In the genomic region with DNA sequence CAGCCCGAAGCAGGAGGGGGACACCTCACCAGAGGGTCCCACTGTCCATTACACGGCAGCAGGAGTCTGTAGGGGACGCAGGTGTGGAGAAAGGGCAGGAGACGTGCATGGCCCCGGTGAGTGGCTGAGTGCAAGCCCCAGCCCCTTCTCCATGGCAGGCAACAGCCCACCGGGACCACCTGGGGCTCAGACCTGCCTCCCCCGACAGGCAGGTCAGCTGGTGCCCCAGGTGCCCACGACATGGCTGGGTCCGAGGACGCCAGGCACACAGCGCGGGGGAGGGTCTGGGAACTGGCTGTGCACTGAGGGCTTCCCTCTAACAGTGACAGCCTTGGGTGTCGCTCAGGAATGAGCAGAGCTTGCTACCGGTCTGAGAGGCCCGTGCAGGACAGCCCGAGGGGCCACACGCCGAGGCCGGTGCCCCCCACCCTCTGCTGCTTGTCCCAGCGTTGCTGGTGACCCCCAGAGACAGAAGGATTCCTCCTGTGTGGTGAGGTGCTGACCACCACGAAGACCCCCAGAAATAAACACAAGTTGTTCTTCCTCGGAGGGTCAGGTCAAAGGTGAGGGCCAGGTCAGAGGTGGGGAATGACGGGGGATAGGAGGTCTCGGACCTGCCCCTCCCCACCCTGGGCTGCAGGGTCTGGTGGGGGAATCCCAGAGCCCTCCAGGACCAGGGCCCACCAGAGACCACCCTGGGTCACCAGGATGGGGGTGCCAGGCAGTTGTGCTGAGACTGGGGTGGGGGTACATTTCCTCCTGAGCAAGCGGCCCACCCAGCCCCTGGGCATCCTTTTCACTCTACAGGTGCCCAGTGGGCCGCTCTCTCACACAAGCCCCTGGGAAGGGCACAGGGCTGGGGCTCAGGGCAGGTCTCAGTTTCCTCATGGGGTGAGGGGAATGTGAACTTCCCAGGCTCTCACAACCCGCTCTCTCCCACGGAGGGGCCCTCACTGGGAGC, we compare ENCODE assay signal across 22 cellular contexts. TPM values are rescaled to one million over a fixed set of nuclear protein-coding genes. Genes with fewer than 3 reads are reported as not detected.
DNase-seq lines count a peak whose midpoint lies in the region; ATAC-seq and TF ChIP-seq lines count a peak whose summit lies in the region.
"Had no signal": no experiment of that assay in that cellular context is flagged by ENCODE, and none has a peak within 500 bp of the region (broad histone marks: within the 10 kb centered on the region; RNA-seq: fewer than 3 reads in every experiment).

No MANE protein-coding gene starts in this region.

- peaks cover 9% of the 10 kb centered on the region for H3K36me3 ChIP-seq in osteoblast (ENCODE audit: insufficient read depth, low read length)
- H3K36me3 ChIP-seq in upper lobe of right lung, result peaks cover 13% of the 10 kb centered on the region
- H3K36me3 ChIP-seq: neural progenitor cell had no signal

- no peaks in the 10 kb centered on the region for H3K27me3 ChIP-seq in right cardiac atrium (ENCODE audit: control insufficient read depth, insufficient read depth)
- H3K27me3 ChIP-seq in osteoblast (ENCODE audit: insufficient read depth, low read length), result no peaks in the 10 kb centered on the region
- no peaks in the 10 kb centered on the region for H3K27me3 ChIP-seq in upper lobe of right lung
- H3K27me3 ChIP-seq: brain microvascular endothelial cell, foreskin keratinocyte, neural progenitor cell had no signal

- no peak overlapping the region for H3K27ac ChIP-seq in right cardiac atrium (ENCODE audit: low read length)
- no peak overlapping the region for H3K27ac ChIP-seq in osteoblast (ENCODE audit: low read depth, low read length)
- H3K27ac ChIP-seq in upper lobe of right lung, result no peak overlapping the region
- H3K27ac ChIP-seq: brain microvascular endothelial cell, C4-2B, foreskin keratinocyte, neural progenitor cell, SK-N-MC had no signal

- peaks cover 3% of the 10 kb centered on the region for H4K20me1 ChIP-seq in osteoblast (ENCODE audit: insufficient read depth, low read length)

- H2AFZ ChIP-seq in osteoblast (ENCODE audit: low read length), result no peak overlapping the region
- H2AFZ ChIP-seq: neural progenitor cell had no signal

- TF ChIP-seq CTCF in osteoblast (IDR thresholded peaks at IDR 0.05; ENCODE audit: extremely low read depth, low read depth, low read length) (no peak), upper lobe of right lung (IDR thresholded peaks at IDR 0.05) (no peak)

- H3K79me2 ChIP-seq in osteoblast (ENCODE audit: insufficient read depth, low read length), result no peaks in the 10 kb centered on the region

- intact Hi-C loops in Right ventricle myocardium inferior (cut with DNase I), result no loop called here
- intact Hi-C loops in left cardiac atrium (cut with DNase I), result no loop called here
- intact Hi-C loops in right cardiac atrium (cut with DNase I), result no loop called here
- intact Hi-C loops in upper lobe of right lung (cut with DNase I), result no loop called here

- no peaks in the 10 kb centered on the region for H3K4me1 ChIP-seq in right cardiac atrium (ENCODE audit: control insufficient read depth, insufficient read depth, low read length)
- no peaks in the 10 kb centered on the region for H3K4me1 ChIP-seq in osteoblast (ENCODE audit: insufficient read depth, low read length)
- peaks cover 4% of the 10 kb centered on the region for H3K4me1 ChIP-seq in upper lobe of right lung
- H3K4me1 ChIP-seq: foreskin keratinocyte, neural progenitor cell had no signal

- ATAC-seq in Right ventricle myocardium inferior (no peak), left cardiac atrium (no peak), right cardiac atrium (no peak), upper lobe of right lung (peak; percentile 1), HG02852 (IDR thresholded peaks at IDR 0.05; ENCODE audit: unreplicated experiment) (no peak)
- ATAC-seq: foreskin keratinocyte; Panc1; stimulated activated effector memory CD8-positive, alpha-beta T cell treated with anti-CD3 and anti-CD28 coated beads, Interleukin-12 subunit alpha, Interleukin-12 subunit beta, amount 100 ng/mL, for 72 hours had no signal

- DNase-seq in Right ventricle myocardium inferior (ENCODE audit: missing footprints) (peak; percentile 66), left cardiac atrium (no peak), right cardiac atrium (peak; percentile 6 to 48 (median 26)), osteoblast (ENCODE audit: insufficient read length, low spot score, missing footprints) (peak; percentile 77), upper lobe of right lung (peak; percentile 59), cerebellum (ENCODE audit: low spot score) (no peak), NCI-H1436 treated with DMSO at 0.1 percent for 48 hours (lab: John Stamatoyannopoulos, UW) (no peak)
- DNase-seq: activated CD4-positive, CD25-positive, alpha-beta regulatory T cell; activated effector memory CD4-positive, alpha-beta T cell treated with anti-CD3 and anti-CD28 coated beads, Interleukin-2, amount 50 U/mL, for 16 hours; brain microvascular endothelial cell; foreskin keratinocyte; GDM1; hippocampal formation; NCI-H146; NCI-H82; T-helper 9 cell had no signal

- H3K4me3 ChIP-seq in right cardiac atrium (ENCODE audit: low read length) (no peak overlapping the region), osteoblast (ENCODE audit: insufficient read depth, low read length) (no peak overlapping the region), upper lobe of right lung (no peak overlapping the region)
- H3K4me3 ChIP-seq: neural progenitor cell, SK-N-MC had no signal

- no peak overlapping the region for H3K4me2 ChIP-seq in osteoblast (ENCODE audit: insufficient read depth, low read length)
- H3K4me2 ChIP-seq: neural progenitor cell had no signal

- WGBS in right cardiac atrium, result 94% methylated on average over 28 of the region's 28 CpGs

- no peaks in the 10 kb centered on the region for H3K9me3 ChIP-seq in right cardiac atrium (ENCODE audit: control insufficient read depth, low read length)
- peaks cover 8% of the 10 kb centered on the region for H3K9me3 ChIP-seq in osteoblast (ENCODE audit: low read depth, low read length)
- H3K9me3 ChIP-seq in upper lobe of right lung, result peaks cover 11% of the 10 kb centered on the region

RNA-seq across cellular contexts. Expression of a gene that starts 50.6 kb away (rescaled TPM):
- total RNA-seq in Right ventricle myocardium inferior (29.3 TPM), left cardiac atrium (10 to 100 TPM; 31.5 to 31.9 TPM), right cardiac atrium (10 to 100 TPM; 24.7 to 40.0 (median 29.8) TPM), osteoblast (31.8 and 35.8 TPM in 2 replicates), upper lobe of right lung (59.5 TPM), cerebellum (26.4 TPM)
- 27.0 TPM for polyA plus RNA-seq in right cardiac atrium

Comparison
In these comparisons a context has a peak if more than half of its experiments do, and no peak if none do; other contexts are left out.
1. DNase-seq: peak in Right ventricle myocardium inferior (single experiment), right cardiac atrium (3 of 3), osteoblast (single experiment) and upper lobe of right lung (single experiment); none in left cardiac atrium (single experiment), cerebellum (single experiment) and NCI-H1436 treated with DMSO at 0.1 percent for 48 hours (single experiment).